Comparison of ENCODE assay signal across 18 cellular contexts in the genomic region with DNA sequence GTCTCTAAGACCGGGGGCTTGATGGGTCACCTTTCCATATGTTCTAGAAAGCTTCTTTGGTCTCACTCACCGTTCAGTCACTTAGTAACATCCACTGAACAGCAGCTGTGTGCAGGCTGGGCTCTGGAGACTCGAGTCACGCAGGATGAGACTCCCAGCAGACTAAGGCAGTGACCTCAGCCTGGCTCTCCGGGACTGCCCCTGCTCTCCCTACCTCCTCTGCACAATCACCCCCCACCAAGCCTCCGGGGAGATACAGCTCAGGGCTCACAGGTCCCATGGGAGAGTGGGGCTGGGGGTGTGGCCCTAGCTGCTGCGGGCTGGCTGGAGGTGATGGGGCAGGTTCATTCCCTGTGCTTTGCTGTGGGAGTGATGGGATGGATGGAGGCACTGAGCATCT. TPM values are rescaled to one million over a fixed set of nuclear protein-coding genes. Genes with fewer than 3 reads are reported as not detected.
DNase-seq lines count a peak whose midpoint lies in the region; ATAC-seq and TF ChIP-seq lines count a peak whose summit lies in the region.
"Had no signal": no experiment of that assay in that cellular context is flagged by ENCODE, and none has a peak within 500 bp of the region (broad histone marks: within the 10 kb centered on the region; RNA-seq: fewer than 3 reads in every experiment).

No MANE protein-coding gene starts in this region.

- no peaks in the 10 kb centered on the region for H3K4me1 ChIP-seq in CD8-positive, alpha-beta T cell (ENCODE audit: insufficient read depth, low read length)
- H3K4me1 ChIP-seq: tibial nerve had no signal

- H3K27ac ChIP-seq in brain microvascular endothelial cell = no peak overlapping the region
- H3K27ac ChIP-seq in CD8-positive, alpha-beta T cell (ENCODE audit: low read depth, low read length) = no peak overlapping the region
- H3K27ac ChIP-seq: tibial nerve had no signal

- CTCF ChIA-PET in CD8-positive, alpha-beta T cell (lab: Charles Lee) = interaction anchor here (1.0 to 1.2 kb wide), 3 partner anchors 22 to 30 kb away, joined by 3 to 4 read pairs (median 3); no protein-coding TSS in a partner anchor
- CTCF ChIA-PET in HEK293T (lab: Yijun Ruan, JAX) = no interaction called here

- H3K27me3 Mint-ChIP-seq in stimulated activated naive CD8-positive, alpha-beta T cell treated with anti-CD3 and anti-CD28 coated beads, Interleukin-15, amount 100 ng/mL, for 72 hours = no peaks in the 10 kb centered on the region
- no peaks in the 10 kb centered on the region for H3K27me3 Mint-ChIP-seq in CD8-positive, alpha-beta T cell (ENCODE audit: low read depth)
- H3K27me3 Mint-ChIP-seq: progenitor cell of endocrine pancreas had no signal

- POLR2A ChIA-PET in CD8-positive, alpha-beta T cell (lab: Charles Lee) = no interaction called here
- POLR2A ChIA-PET in HEK293T (lab: Yijun Ruan, JAX) = no interaction called here

- ATAC-seq in stimulated activated naive CD8-positive, alpha-beta T cell treated with anti-CD3 and anti-CD28 coated beads, Interleukin-15, Interleukin-2, amounts not matched to agents 100 U/mL and 50 U/mL, for 24 hours = peak; percentile 28
- ATAC-seq in stimulated activated naive CD8-positive, alpha-beta T cell treated with anti-CD3 and anti-CD28 coated beads, Interleukin-15, amount 100 ng/mL, for 72 hours = no peak
- ATAC-seq in HG03135 (IDR thresholded peaks at IDR 0.05; ENCODE audit: unreplicated experiment) = peak; percentile 63
- no peak for ATAC-seq in CD8-positive, alpha-beta T cell
- no peak for ATAC-seq in HG02970 (IDR thresholded peaks at IDR 0.05; ENCODE audit: low FRiP score, unreplicated experiment)
- ATAC-seq: activated CD8-positive, alpha-beta T cell treated with anti-CD3 and anti-CD28 coated beads, Interleukin-2, amount 10 ng/mL, durations not matched to agents 7 days and 5 days had no signal

- H3K9me3 Mint-ChIP-seq in stimulated activated naive CD8-positive, alpha-beta T cell treated with anti-CD3 and anti-CD28 coated beads, Interleukin-15, amount 100 ng/mL, for 72 hours = no peaks in the 10 kb centered on the region
- H3K9me3 Mint-ChIP-seq in CD8-positive, alpha-beta T cell = no peaks in the 10 kb centered on the region
- H3K9me3 Mint-ChIP-seq: HFFc6, immature natural killer cell had no signal

- no peak overlapping the region for H3K4me3 Mint-ChIP-seq in stimulated activated naive CD8-positive, alpha-beta T cell treated with anti-CD3 and anti-CD28 coated beads, Interleukin-15, amount 100 ng/mL, for 72 hours
- no peak overlapping the region for H3K4me3 Mint-ChIP-seq in CD8-positive, alpha-beta T cell
- H3K4me3 Mint-ChIP-seq: activated CD8-positive, alpha-beta T cell treated with anti-CD3 and anti-CD28 coated beads, Interleukin-2, amount 10 ng/mL, durations not matched to agents 7 days and 5 days; HFFc6; immature natural killer cell had no signal

- H3K4me1 Mint-ChIP-seq in stimulated activated naive CD8-positive, alpha-beta T cell treated with anti-CD3 and anti-CD28 coated beads, Interleukin-15, amount 100 ng/mL, for 72 hours = peaks cover 5% of the 10 kb centered on the region
- H3K4me1 Mint-ChIP-seq in CD8-positive, alpha-beta T cell (ENCODE audit: low read depth) = no peaks in the 10 kb centered on the region
- H3K4me1 Mint-ChIP-seq: immature natural killer cell had no signal

- H3K36me3 Mint-ChIP-seq in CD8-positive, alpha-beta T cell = peaks cover 4% of the 10 kb centered on the region
- H3K36me3 Mint-ChIP-seq: immature natural killer cell had no signal

- intact Hi-C loops in CD8-positive, alpha-beta T cell (cut with DNase I, micrococcal nuclease) = no loop called here

- H3K27ac Mint-ChIP-seq in stimulated activated naive CD8-positive, alpha-beta T cell treated with anti-CD3 and anti-CD28 coated beads, Interleukin-15, amount 100 ng/mL, for 72 hours = peak overlapping the region in 1 of 2 donors; percentile 74
- H3K27ac Mint-ChIP-seq in CD8-positive, alpha-beta T cell = no peak overlapping the region
- H3K27ac Mint-ChIP-seq: activated CD8-positive, alpha-beta T cell treated with anti-CD3 and anti-CD28 coated beads, Interleukin-2, amount 10 ng/mL, durations not matched to agents 7 days and 5 days; HFFc6; immature natural killer cell; progenitor cell of endocrine pancreas had no signal

- no peaks in the 10 kb centered on the region for H3K9me3 ChIP-seq in CD8-positive, alpha-beta T cell (ENCODE audit: low read length)
- H3K9me3 ChIP-seq: tibial nerve had no signal

- in situ Hi-C loops in brain microvascular endothelial cell (cut with HindIII; ENCODE audit: low pct_ligation_motif_present, low sequenced_read_pairs) = no loop called here

- H3K36me3 ChIP-seq in brain microvascular endothelial cell (replicated peaks) = peaks cover 8% of the 10 kb centered on the region
- no peaks in the 10 kb centered on the region for H3K36me3 ChIP-seq in CD8-positive, alpha-beta T cell (ENCODE audit: insufficient read depth, low read length)

- DNase-seq in stimulated activated naive CD8-positive, alpha-beta T cell treated with anti-CD3 and anti-CD28 coated beads, Interleukin-15, Interleukin-2, amounts not matched to agents 100 U/mL and 50 U/mL, for 24 hours = peak; percentile 25
- no peak for DNase-seq in stimulated activated naive CD8-positive, alpha-beta T cell treated with anti-CD3 and anti-CD28 coated beads, Interleukin-15, amount 100 ng/mL, for 72 hours
- DNase-seq in brain microvascular endothelial cell (peak; percentile 63), MV-4-11 (lab: John Stamatoyannopoulos, UW) (no peak), HEK293T (ENCODE audit: extremely low spot score) (no peak)
- no peak for DNase-seq in CD8-positive, alpha-beta T cell
- DNase-seq: activated CD8-positive, alpha-beta T cell treated with anti-CD3 and anti-CD28 coated beads, Interleukin-2, amount 10 ng/mL, durations not matched to agents 7 days and 5 days; activated effector memory CD4-positive, alpha-beta T cell treated with anti-CD3 and anti-CD28 coated beads, Interleukin-2, amount 50 U/mL, for 16 hours; HFFc6; immature natural killer cell; NCI-H1417; NCI-H524 treated with DMSO at 0.1 percent for 48 hours; stimulated activated CD4-positive, alpha-beta T cell treated with anti-CD3 and anti-CD28 coated beads, Interleukin-15, amount 100 ng/mL, for 24 hours; T1000 had no signal

- H3K27me3 ChIP-seq in brain microvascular endothelial cell (replicated peaks) = no peaks in the 10 kb centered on the region
- H3K27me3 ChIP-seq in CD8-positive, alpha-beta T cell (ENCODE audit: insufficient read depth, low read length) = no peaks in the 10 kb centered on the region
- H3K27me3 ChIP-seq: tibial nerve had no signal

- no peak for TF ChIP-seq CTCF in brain microvascular endothelial cell (IDR thresholded peaks at IDR 0.05; ENCODE audit: low read depth, low read length, missing control alignments)
- TF ChIP-seq CTCF in CD8-positive, alpha-beta T cell (IDR thresholded peaks at IDR 0.05) = no peak

- no peak overlapping the region for H3K4me3 ChIP-seq in brain microvascular endothelial cell (ENCODE audit: low read depth, low read length)
- H3K4me3 ChIP-seq in CD8-positive, alpha-beta T cell (ENCODE audit: low read depth, low read length) = no peak overlapping the region
- H3K4me3 ChIP-seq: tibial nerve had no signal

TF ChIP-seq in HEK293T, 16 proteins besides CTCF, POLR2A, EP300 and RAD21:
- TF ChIP-seq TARDBP (IDR thresholded peaks at IDR 0.05) (no peak), FOXA1 (IDR thresholded peaks at IDR 0.05) (no peak), ELF4 (IDR thresholded peaks at IDR 0.05) (no peak), L3MBTL2 (conservative IDR thresholded peaks at IDR 0.05) (no peak), FOXM1 (IDR thresholded peaks at IDR 0.05; ENCODE audit: borderline replicate concordance) (no peak), SP1 (IDR thresholded peaks at IDR 0.05) (no peak), ZNF384 (IDR thresholded peaks at IDR 0.05) (no peak), ARNT (IDR thresholded peaks at IDR 0.05) (no peak), LEF1 (IDR thresholded peaks at IDR 0.05; ENCODE audit: borderline replicate concordance) (no peak), HDGF (IDR thresholded peaks at IDR 0.05; ENCODE audit: borderline replicate concordance) (no peak), CTBP1 (IDR thresholded peaks at IDR 0.05; ENCODE audit: borderline replicate concordance) (no peak), SUZ12 (IDR thresholded peaks at IDR 0.05) (no peak), FOXK2 (IDR thresholded peaks at IDR 0.05) (no peak), BHLHE40 (IDR thresholded peaks at IDR 0.05; ENCODE audit: borderline replicate concordance) (no peak), NFRKB (IDR thresholded peaks at IDR 0.05) (no peak)
- TF ChIP-seq, protein P1, sequence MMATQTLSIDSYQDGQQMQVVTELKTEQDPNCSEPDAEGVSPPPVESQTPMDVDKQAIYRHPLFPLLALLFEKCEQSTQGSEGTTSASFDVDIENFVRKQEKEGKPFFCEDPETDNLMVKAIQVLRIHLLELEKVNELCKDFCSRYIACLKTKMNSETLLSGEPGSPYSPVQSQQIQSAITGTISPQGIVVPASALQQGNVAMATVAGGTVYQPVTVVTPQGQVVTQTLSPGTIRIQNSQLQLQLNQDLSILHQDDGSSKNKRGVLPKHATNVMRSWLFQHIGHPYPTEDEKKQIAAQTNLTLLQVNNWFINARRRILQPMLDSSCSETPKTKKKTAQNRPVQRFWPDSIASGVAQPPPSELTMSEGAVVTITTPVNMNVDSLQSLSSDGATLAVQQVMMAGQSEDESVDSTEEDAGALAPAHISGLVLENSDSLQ (IDR thresholded peaks at IDR 0.05) = no peak
TF ChIP-seq in HEK293T: peak in this region for 0.

RNA-seq across cellular contexts. Expression of a gene that starts 14.1 kb away (rescaled TPM):
- 10 to 100 TPM in 1 of 2 experiments, 1 to 10 TPM in 1; 9.3 to 10.9 TPM for total RNA-seq in CD8-positive, alpha-beta T cell

RNA-seq across cellular contexts. Expression of a gene that starts 14.6 kb away (rescaled TPM):
- total RNA-seq in CD8-positive, alpha-beta T cell = 10 to 100 TPM; 89.1 to 92.6 TPM

RNA-seq across cellular contexts. Expression of a gene that starts 39.1 kb away (rescaled TPM):
- 1 to 10 TPM; 2.1 to 2.4 TPM for total RNA-seq in CD8-positive, alpha-beta T cell
- total RNA-seq: activated CD8-positive, alpha-beta T cell treated with anti-CD3 and anti-CD28 coated beads, Interleukin-2, amount 10 ng/mL, durations not matched to agents 7 days and 5 days; HFFc6; tibial nerve had no signal

Comparison
In these comparisons a context has a peak if more than half of its experiments do, and no peak if none do; other contexts are left out.
1. ATAC-seq: peak in stimulated activated naive CD8-positive, alpha-beta T cell treated with anti-CD3 and anti-CD28 coated beads, Interleukin-15, Interleukin-2, amounts not matched to agents 100 U/mL and 50 U/mL, for 24 hours (single experiment) and HG03135 (single experiment); none in stimulated activated naive CD8-positive, alpha-beta T cell treated with anti-CD3 and anti-CD28 coated beads, Interleukin-15, amount 100 ng/mL, for 72 hours (single experiment), CD8-positive, alpha-beta T cell (single experiment) and HG02970 (single experiment).
2. DNase-seq: peak in stimulated activated naive CD8-positive, alpha-beta T cell treated with anti-CD3 and anti-CD28 coated beads, Interleukin-15, Interleukin-2, amounts not matched to agents 100 U/mL and 50 U/mL, for 24 hours (single experiment) and brain microvascular endothelial cell (single experiment); none in stimulated activated naive CD8-positive, alpha-beta T cell treated with anti-CD3 and anti-CD28 coated beads, Interleukin-15, amount 100 ng/mL, for 72 hours (0 of 2), MV-4-11 (single experiment), CD8-positive, alpha-beta T cell (0 of 7) and HEK293T (single experiment).